ENCODE assay signal across 21 cellular contexts in the genomic region with DNA sequence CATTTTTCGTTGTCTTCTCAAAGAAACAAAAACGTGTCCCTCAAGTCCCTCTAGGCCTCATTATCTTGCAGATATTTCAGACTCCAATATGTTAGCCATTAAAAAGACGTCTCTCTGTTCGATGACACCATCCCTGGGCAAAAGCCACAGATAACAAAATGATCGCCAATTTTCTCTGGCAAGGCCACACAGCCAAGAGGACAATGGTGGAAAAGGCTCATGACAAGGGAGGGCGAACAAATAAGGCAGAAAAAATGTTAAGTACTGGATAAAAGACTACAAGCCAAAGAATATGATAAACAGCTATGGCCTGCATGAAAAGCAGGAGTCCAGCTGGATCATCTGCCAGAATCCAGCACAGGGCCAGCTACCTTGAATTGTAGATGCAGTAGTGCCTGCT.
A peak's percentile ranks its signal among the peaks of the same experiment; 100 is the strongest.
DNase-seq lines count a peak whose midpoint lies in the region; ATAC-seq and TF ChIP-seq lines count a peak whose summit lies in the region.
"Had no signal": no experiment of that assay in that cellular context is flagged by ENCODE, and none has a peak within 500 bp of the region (broad histone marks: within the 10 kb centered on the region; RNA-seq: fewer than 3 reads in every experiment).

No MANE protein-coding gene starts in this region.

- H3K9me3 ChIP-seq in right atrium auricular region (no peaks in the 10 kb centered on the region), subcutaneous abdominal adipose tissue (ENCODE audit: control insufficient read depth in 5 of 5, low read length in 5 of 5) (no peaks in the 10 kb centered on the region), SJCRH30 (replicated peaks) (no peaks in the 10 kb centered on the region)
- H3K9me3 ChIP-seq: HAP-1, Peyer's patch, SK-N-SH had no signal

- H3K4me1 ChIP-seq in right atrium auricular region (no peaks in the 10 kb centered on the region), subcutaneous abdominal adipose tissue (ENCODE audit: control insufficient read depth in 5 of 5, insufficient read depth in 5 of 5, low read length in 5 of 5) (peaks cover 0 to 8% (median 4%) of the 10 kb centered on the region in 5 donors), SJCRH30 (no peaks in the 10 kb centered on the region)
- H3K4me1 ChIP-seq: HAP-1, Peyer's patch had no signal

- ATAC-seq in HG03442 (IDR thresholded peaks at IDR 0.05; ENCODE audit: unreplicated experiment): no peak

- DNase-seq in AG10803 (ENCODE audit: low read depth) (peak; percentile 24), NCI-H446 (lab: John Stamatoyannopoulos, UW) (peak; percentile 25 to 64), right atrium auricular region (ENCODE audit: low spot score) (peak; percentile 61), SJCRH30 (no peak), HUDEP-2 (lab: John Stamatoyannopoulos, UW; ENCODE audit: unreplicated experiment in 76 of 76) (no peak)
- DNase-seq: AML-193; Kasumi-1; MM.1S; NCI-H1092; NCI-H1436 treated with DMSO at 0.1 percent for 48 hours; NCI-H2029; NCI-H345; NCI-H526 treated with DMSO at 0.1 percent for 48 hours; NK-92 treated with Interleukin-12 subunit alpha and Interleukin-12 subunit beta, amount 100 ng/mL, for 24 hours; Peyer's patch; SK-N-SH had no signal

- no peak for TF ChIP-seq CTCF in AG10803 (conservative IDR thresholded peaks at IDR 0.05; ENCODE audit: low read length)
- no peak for TF ChIP-seq CTCF in right atrium auricular region (IDR thresholded peaks at IDR 0.05)

- no peak overlapping the region for H3K9ac ChIP-seq in subcutaneous abdominal adipose tissue (ENCODE audit: low read length in 5 of 5)
- H3K9ac ChIP-seq: SK-N-SH had no signal

- no peaks in the 10 kb centered on the region for H3K36me3 ChIP-seq in right atrium auricular region
- H3K36me3 ChIP-seq in subcutaneous abdominal adipose tissue (ENCODE audit: control insufficient read depth in 5 of 5, insufficient read depth in 5 of 5, low read length in 5 of 5): peaks cover 4 to 34% (median 17%) of the 10 kb centered on the region in 5 donors
- H3K36me3 ChIP-seq in SJCRH30: peaks cover 93% of the 10 kb centered on the region
- H3K36me3 ChIP-seq: HAP-1, Peyer's patch had no signal

- peak overlapping the region in 1 of 2 donors; percentile 46 for H3K27ac ChIP-seq in right atrium auricular region
- peak overlapping the region; percentile 13 for H3K27ac ChIP-seq in subcutaneous abdominal adipose tissue (ENCODE audit: low read depth, low read length)
- no peak overlapping the region for H3K27ac ChIP-seq in SJCRH30
- H3K27ac ChIP-seq: C4-2B, HL-60, Peyer's patch had no signal

- no peaks in the 10 kb centered on the region for H3K27me3 ChIP-seq in right atrium auricular region
- H3K27me3 ChIP-seq in subcutaneous abdominal adipose tissue (ENCODE audit: control insufficient read depth in 5 of 5, insufficient read depth in 4 of 5, low read length in 5 of 5): no peaks in the 10 kb centered on the region
- H3K27me3 ChIP-seq in SJCRH30: no peaks in the 10 kb centered on the region
- H3K27me3 ChIP-seq: Peyer's patch had no signal

- H3K4me3 ChIP-seq in AG10803 (ENCODE audit: low read length): no peak overlapping the region
- H3K4me3 ChIP-seq in right atrium auricular region: no peak overlapping the region
- H3K4me3 ChIP-seq in subcutaneous abdominal adipose tissue (ENCODE audit: low read depth in 1 of 5, low read length in 5 of 5): no peak overlapping the region
- H3K4me3 ChIP-seq in SJCRH30: no peak overlapping the region
- H3K4me3 ChIP-seq: HAP-1, Peyer's patch had no signal

Comparison
In these comparisons a context has a peak if more than half of its experiments do, and no peak if none do; other contexts are left out.
1. DNase-seq: peak in AG10803 (single experiment), NCI-H446 (2 of 2) and right atrium auricular region (single experiment); none in SJCRH30 (0 of 2) and HUDEP-2 (0 of 76).